In genomic region chr20:44552568-44552949, GRCh38 we compare ENCODE assay signal across 15 cellular contexts. TPM values are rescaled to one million over a fixed set of nuclear protein-coding genes. Genes with fewer than 3 reads are reported as not detected.
A peak's percentile ranks its signal among the peaks of the same experiment; 100 is the strongest.
DNase-seq lines count a peak whose midpoint lies in the region; ATAC-seq, FAIRE-seq and TF ChIP-seq lines count a peak whose summit lies in the region.
"Had no signal": no experiment of that assay in that cellular context is flagged by ENCODE, and none has a peak within 500 bp of the region (broad histone marks: within the 10 kb centered on the region; RNA-seq: fewer than 3 reads in every experiment).

No MANE protein-coding gene starts in this region.

- H4K20me1 ChIP-seq in HepG2 (ENCODE audit: insufficient read depth, low read length) (no peaks in the 10 kb centered on the region), K562 (replicated peaks; ENCODE audit: control insufficient read depth, insufficient read depth, low read length) (no peaks in the 10 kb centered on the region), MM.1S (ENCODE audit: insufficient read depth, low read length) (no peaks in the 10 kb centered on the region)
- H4K20me1 ChIP-seq: BLaER1 had no signal

- H3K4me2 ChIP-seq in HepG2 (ENCODE audit: low read depth, low read length), result peak overlapping the region; percentile 52
- H3K4me2 ChIP-seq in K562 (ENCODE audit: insufficient read depth, low read length), result peak overlapping the region; percentile 9; the same call in 1 of the 2 replicates
- H3K4me2 ChIP-seq in MM.1S (ENCODE audit: low read depth, low read length), result no peak overlapping the region
- H3K4me2 ChIP-seq: BLaER1 had no signal

- H3K4me1 Mint-ChIP-seq in nephron, result peaks cover 49% of the 10 kb centered on the region

- H3K79me2 ChIP-seq in HepG2 (ENCODE audit: insufficient read depth, low read length) (peaks cover 6% of the 10 kb centered on the region), K562 (ENCODE audit: control insufficient read depth, insufficient read depth, low read length) (no peaks in the 10 kb centered on the region), MM.1S (ENCODE audit: low read length) (no peaks in the 10 kb centered on the region)

- DNase-seq in HepG2 (ENCODE audit: low spot score) (no peak), right lobe of liver (no peak), K562 (ENCODE audit: extremely low read depth in 1 of 4, low spot score in 3 of 4) (no peak), vagina (ENCODE audit: extremely low spot score in 2 of 2) (no peak), MM.1S (no peak)
- DNase-seq in activated effector memory CD4-positive, alpha-beta T cell treated with anti-CD3 and anti-CD28 coated beads, Interleukin-2, amount 50 U/mL, for 16 hours, result no peak
- DNase-seq: activated CD4-positive, CD25-positive, alpha-beta regulatory T cell treated with anti-CD3 and anti-CD28 coated beads, Interleukin-2, amount 50 U/mL, for 72 hours; activated naive CD4-positive, alpha-beta T cell; cortex of kidney; NCI-H1694 had no signal

- H3K27ac ChIP-seq in HepG2 (ENCODE audit: extremely low read length, insufficient read depth, low read length) (peak overlapping the region; percentile 16), right lobe of liver (no peak overlapping the region), K562 (ENCODE audit: extremely low read depth, low read depth, low read length) (peak overlapping the region; percentile 14; the same call in 1 of the 3 replicates), vagina (peak overlapping the region; percentile 82), MM.1S (ENCODE audit: low read length) (no peak overlapping the region)
- H3K27ac ChIP-seq: BLaER1 had no signal

- H3K9me3 ChIP-seq in HepG2 (ENCODE audit: low read length) (no peaks in the 10 kb centered on the region), right lobe of liver (no peaks in the 10 kb centered on the region), K562 (replicated peaks; ENCODE audit: control insufficient read depth, insufficient read depth, low read depth, low read length) (no peaks in the 10 kb centered on the region), vagina (no peaks in the 10 kb centered on the region), MM.1S (replicated peaks; ENCODE audit: insufficient read depth, low read length) (no peaks in the 10 kb centered on the region)
- H3K9me3 ChIP-seq: BLaER1, HAP-1 had no signal

- no peak for TF ChIP-seq POLR2A in HepG2 (IDR thresholded peaks at IDR 0.05; ENCODE audit: insufficient read depth in 1 of 2, low read depth in 2 of 2, low read length in 2 of 2)
- no peak for TF ChIP-seq POLR2A in right lobe of liver (IDR thresholded peaks at IDR 0.05)
- TF ChIP-seq POLR2A in K562 (conservative IDR thresholded peaks at IDR 0.05), result no peak
- TF ChIP-seq POLR2A in vagina (IDR thresholded peaks at IDR 0.05), result no peak

- no peaks in the 10 kb centered on the region for H3K36me3 ChIP-seq in HepG2 (replicated peaks in 1 of 2; ENCODE audit: control insufficient read depth in 1 of 2, insufficient read depth in 2 of 2, low read length in 2 of 2)
- no peaks in the 10 kb centered on the region for H3K36me3 ChIP-seq in right lobe of liver
- no peaks in the 10 kb centered on the region for H3K36me3 ChIP-seq in K562 (ENCODE audit: control insufficient read depth, insufficient read depth, low read length)
- no peaks in the 10 kb centered on the region for H3K36me3 ChIP-seq in vagina
- H3K36me3 ChIP-seq in MM.1S (replicated peaks; ENCODE audit: insufficient read depth, low read length), result no peaks in the 10 kb centered on the region
- H3K36me3 ChIP-seq: BLaER1, HAP-1 had no signal

- TF ChIP-seq RAD21 in HepG2 (CRISPR knock-in tag; IDR thresholded peaks at IDR 0.05) (no peak), K562 (CRISPR knock-in tag; conservative IDR thresholded peaks at IDR 0.05 in 1 of 2, IDR thresholded peaks at IDR 0.05 in 1 of 2) (no peak)

- H3K27ac Mint-ChIP-seq in nephron, result peak overlapping the region; percentile 78 to 84 (median 78)

- peak overlapping the region; percentile 27; the same call in 1 of the 2 replicates for H3K9ac ChIP-seq in HepG2 (ENCODE audit: insufficient read depth, low read depth, low read length)
- no peak overlapping the region for H3K9ac ChIP-seq in K562 (ENCODE audit: insufficient read depth in 1 of 2, low read depth in 2 of 2, low read length in 2 of 2)
- no peak overlapping the region for H3K9ac ChIP-seq in MM.1S (ENCODE audit: low read length)
- H3K9ac ChIP-seq: BLaER1 had no signal

- ATAC-seq in HepG2 (no peak), right lobe of liver (no peak), K562 (no peak), HG02763 (IDR thresholded peaks at IDR 0.05; ENCODE audit: unreplicated experiment) (no peak)

- H3K9me2 ChIP-seq in MM.1S (replicated peaks; ENCODE audit: insufficient read depth, low read length), result no peaks in the 10 kb centered on the region

- POLR2A ChIA-PET in HepG2 (lab: Yijun Ruan, JAX) (no interaction called here), K562 (lab: Yijun Ruan, JAX) (no interaction called here)

- peak overlapping the region in 2 of 3 experiments; percentile 3 to 26 for H3K4me3 Mint-ChIP-seq in nephron

- TF ChIP-seq CTCF in HepG2 (CRISPR knock-in tag; IDR thresholded peaks at IDR 0.05) (no peak), right lobe of liver (IDR thresholded peaks at IDR 0.05) (no peak), K562 (IDR thresholded peaks at IDR 0.05 in 2 of 3, conservative IDR thresholded peaks at IDR 0.05 in 1 of 3; ENCODE audit: insufficient read depth in 2 of 3, low read depth in 1 of 3, low read length in 3 of 3) (no peak), nephron (IDR thresholded peaks at IDR 0.05; ENCODE audit: unreplicated experiment in 3 of 3) (no peak), vagina (IDR thresholded peaks at IDR 0.05) (no peak), MM.1S (IDR thresholded peaks at IDR 0.05; ENCODE audit: low read length) (no peak)

- CTCF ChIA-PET in HepG2 (lab: Yijun Ruan, JAX; ENCODE audit: low intra/inter-chr PET ratio, low total read pairs), result no interaction called here
- CTCF ChIA-PET in K562 (lab: Yijun Ruan, JAX; ENCODE audit: low intra/inter-chr PET ratio), result no interaction called here

- FAIRE-seq in HepG2 (lab: Jason Lieb, UNC) (no peak), K562 (lab: Jason Lieb, UNC) (no peak)
- FAIRE-seq: islet of Langerhans had no signal

- in situ Hi-C loops in HepG2 (cut with HindIII; ENCODE audit: extremely low pct_ligation_motif_present, low pct_unique_long_range_greater_than_20kb), result no loop called here
- in situ Hi-C loops in K562 (cut with MboI), result no loop called here

- no peaks in the 10 kb centered on the region for H3F3A ChIP-seq in MM.1S (ENCODE audit: insufficient read depth, low read length)

- no TSS peak for BruUV-seq in HepG2 (replicated peaks; lab: Mats Ljungman, UMichigan)
- no TSS peak for BruUV-seq in K562 (replicated peaks; lab: Mats Ljungman, UMichigan)

- H3K27me3 Mint-ChIP-seq in nephron (ENCODE audit: low read depth), result no peaks in the 10 kb centered on the region

- H3K36me3 Mint-ChIP-seq in nephron (ENCODE audit: low read depth), result no peaks in the 10 kb centered on the region

- 80% methylated on average over 3 of the region's 3 CpGs for WGBS in HepG2 (ENCODE audit: low lambda C conversion rate)
- 81% methylated on average over 3 of the region's 3 CpGs for WGBS in right lobe of liver (ENCODE audit: insufficient coverage, low coverage, low lambda C conversion rate, missing lambda C conversion rate)
- 12% methylated on average over 3 of the region's 3 CpGs for WGBS in K562 (ENCODE audit: insufficient coverage, low coverage, missing lambda C conversion rate)

- H3K4me1 ChIP-seq in HepG2 (ENCODE audit: insufficient read depth, low read length) (peaks cover 27% of the 10 kb centered on the region), right lobe of liver (no peaks in the 10 kb centered on the region), K562 (replicated peaks in 1 of 2; ENCODE audit: control insufficient read depth in 2 of 2, insufficient read depth in 2 of 2, low read length in 2 of 2) (peaks cover 9 to 31% of the 10 kb centered on the region in 2 experiments; a peak in 4 of 5 replicates), vagina (peaks cover 14% of the 10 kb centered on the region), MM.1S (ENCODE audit: low read length) (0 out of 2 replicates have a peak, but pooled peaks cover 7% of the 10 kb centered on the region)
- H3K4me1 ChIP-seq: BLaER1 had no signal

- H3K9me1 ChIP-seq in K562 (ENCODE audit: control insufficient read depth, insufficient read depth, low read length), result no peaks in the 10 kb centered on the region

- no peaks in the 10 kb centered on the region for H3K9me3 Mint-ChIP-seq in nephron

- H3K4me3 ChIP-seq in HepG2 (replicated peaks in 1 of 3; ENCODE audit: insufficient read depth in 1 of 3, low read depth in 2 of 3, low read length in 3 of 3), result no peak overlapping the region
- H3K4me3 ChIP-seq in right lobe of liver, result no peak overlapping the region
- no peak overlapping the region for H3K4me3 ChIP-seq in K562
- no peak overlapping the region for H3K4me3 ChIP-seq in vagina
- no peak overlapping the region for H3K4me3 ChIP-seq in MM.1S (ENCODE audit: low read length)
- H3K4me3 ChIP-seq: BLaER1, HAP-1 had no signal

- intact Hi-C loops in HepG2 (cut with micrococcal nuclease; ENCODE audit: unreplicated experiment), result no loop called here
- intact Hi-C loops in right lobe of liver (cut with DNase I), result no loop called here
- intact Hi-C loops in K562 (cut with micrococcal nuclease), result no loop called here
- intact Hi-C loops in vagina (cut with DNase I), result no loop called here

- TF ChIP-seq EP300 in HepG2 (IDR thresholded peaks at IDR 0.05; ENCODE audit: low read depth in 2 of 2, low read length in 2 of 2) (no peak), HepG2 (CRISPR knock-in tag; IDR thresholded peaks at IDR 0.05; ENCODE audit: borderline replicate concordance) (no peak), K562 (IDR thresholded peaks at IDR 0.05; ENCODE audit: low read length) (no peak)

- H2AFZ ChIP-seq in HepG2 (ENCODE audit: low read length) (no peak overlapping the region), K562 (ENCODE audit: low read depth, low read length) (no peak overlapping the region), MM.1S (ENCODE audit: low read length) (no peak overlapping the region)

- H3K27me3 ChIP-seq in HepG2 (ENCODE audit: control insufficient read depth in 1 of 2, insufficient read depth in 2 of 2, low read length in 2 of 2) (no peaks in the 10 kb centered on the region), right lobe of liver (no peaks in the 10 kb centered on the region), K562 (ENCODE audit: control insufficient read depth in 2 of 2, insufficient read depth in 2 of 2, low read length in 2 of 2) (no peaks in the 10 kb centered on the region), vagina (no peaks in the 10 kb centered on the region), MM.1S (replicated peaks; ENCODE audit: insufficient read depth, low read length) (no peaks in the 10 kb centered on the region)
- H3K27me3 ChIP-seq: BLaER1 had no signal

RNA-seq across cellular contexts. Expression of gene PKIG, which starts 29.8 kb away (rescaled TPM):
- 44.5 and 47.6 TPM in 2 replicates for total RNA-seq in HepG2 (2016; rRNA removed; fragmentation: Illumina TruSeq; extraction: Trizol)
- 153 and 165 TPM in 2 replicates for total RNA-seq in HepG2 (2016; cell fraction: cytosol; rRNA removed; fragmentation: Illumina TruSeq; extraction: Trizol; ENCODE audit: low read depth)
- 46.5 and 47.5 TPM in 2 replicates for total RNA-seq in HepG2 (2016; cell fraction: insoluble cytoplasmic fraction; rRNA removed; fragmentation: Illumina TruSeq; extraction: Trizol)
- total RNA-seq in HepG2 (2016; cell fraction: membrane; rRNA removed; fragmentation: Illumina TruSeq; extraction: Trizol), result 152 and 172 TPM in 2 replicates
- total RNA-seq in HepG2 (2016; cell fraction: nucleus; rRNA removed; fragmentation: Illumina TruSeq; extraction: Trizol), result 15.9 and 17.5 TPM in 2 replicates
- 30.8 and 31.0 TPM in 2 replicates for polyA plus RNA-seq in HepG2 (2011; rRNA removed)
- polyA plus RNA-seq in HepG2 (2011; cell fraction: cytosol; rRNA removed), result 38.5 and 44.2 TPM in 2 replicates
- 16.9 and 18.1 TPM in 2 replicates for polyA plus RNA-seq in HepG2 (2011; cell fraction: nucleus; rRNA removed)
- 31.8 and 34.8 TPM in 2 replicates for polyA plus RNA-seq in HepG2 (2012)
- polyA plus RNA-seq in HepG2 (2016; cell fraction: cytosol; fragmentation: Illumina TruSeq; extraction: Trizol; ENCODE audit: low read depth), result 204 and 234 TPM in 2 replicates
- 54.1 and 61.3 TPM in 2 replicates for polyA plus RNA-seq in HepG2 (2016; cell fraction: insoluble cytoplasmic fraction; fragmentation: Illumina TruSeq; extraction: Trizol; ENCODE audit: low read depth)
- polyA plus RNA-seq in HepG2 (2016; cell fraction: membrane; fragmentation: Illumina TruSeq; extraction: Trizol; ENCODE audit: low read depth), result 173 and 198 TPM in 2 replicates
- 31.1 and 35.7 TPM in 2 replicates for polyA plus RNA-seq in HepG2 (2016; cell fraction: nucleus; fragmentation: Illumina TruSeq; extraction: Trizol; ENCODE audit: insufficient read depth, low read depth)
- polyA minus RNA-seq in HepG2 (2011; rRNA and poly(A)+ RNA removed; ENCODE audit: low replicate concordance), result 5.9 and 22.6 TPM in 2 replicates
- 13.4 and 14.9 TPM in 2 replicates for polyA minus RNA-seq in HepG2 (2011; cell fraction: cytosol; rRNA and poly(A)+ RNA removed)
- 9.3 and 9.9 TPM in 2 replicates for polyA minus RNA-seq in HepG2 (2011; cell fraction: nucleus; rRNA and poly(A)+ RNA removed)
- 10 to 100 TPM; 11.7 to 31.7 (median 21.8) TPM for total RNA-seq in right lobe of liver
- 1.0 TPM in 1 of 2 replicates, not detected in the other for total RNA-seq in K562 (2011; cell fraction: chromatin; rRNA removed; ENCODE audit: low replicate concordance)
- total RNA-seq in K562 (2011; cell fraction: nucleolus; rRNA removed), result 0.83 and 0.92 TPM in 2 replicates
- 0.59 and 0.92 TPM in 2 replicates for total RNA-seq in K562 (2011; cell fraction: nucleoplasm; rRNA removed)
- 4.9 and 7.4 TPM in 2 replicates for total RNA-seq in K562 (2014; rRNA removed)
- 1.6 and 2.9 TPM in 2 replicates for total RNA-seq in K562 (2014; rRNA removed; fragmentation: Illumina TruSeq; extraction: Trizol)
- 5.0 and 6.1 TPM in 2 replicates for total RNA-seq in K562 (2015; rRNA removed; fragmentation: Illumina TruSeq; extraction: Trizol)
- 4.7 and 5.1 TPM in 2 replicates for total RNA-seq in K562 (2021)
- polyA plus RNA-seq in K562 (2011; rRNA removed), result 3.0 and 4.6 TPM in 2 replicates
- polyA plus RNA-seq in K562 (2011; cell fraction: cytosol; rRNA removed), result 6.9 and 7.3 TPM in 2 replicates
- 3.2 and 3.7 TPM in 2 replicates for polyA plus RNA-seq in K562 (2011; cell fraction: nucleus; rRNA removed)
- polyA plus RNA-seq in K562 (2012), result 6.9 and 7.4 TPM in 2 replicates
- 6.2 and 7.0 TPM in 2 replicates for polyA plus RNA-seq in K562 (2014; fragmentation: Illumina TruSeq; extraction: Trizol)
- polyA plus RNA-seq in K562 (2014; fragmentation: Nextera tagmentation; extraction: Ambion mirVana), result under 1 TPM; 0.13 to 0.74 TPM
- 5.7 and 7.6 TPM in 2 replicates for polyA plus RNA-seq in K562 (2014; rRNA removed)
- polyA minus RNA-seq in K562 (2011; rRNA and poly(A)+ RNA removed), result 1.9 and 2.4 TPM in 2 replicates
- 1.7 and 3.8 TPM in 2 replicates for polyA minus RNA-seq in K562 (2011; cell fraction: cytosol; rRNA and poly(A)+ RNA removed)
- polyA minus RNA-seq in K562 (2011; cell fraction: nucleus; rRNA and poly(A)+ RNA removed), result 0.44 and 0.81 TPM in 2 replicates
- total RNA-seq in vagina, result 146 TPM

RNA-seq across cellular contexts. Expression of gene SERINC3, which starts 30.7 kb away (rescaled TPM):
- total RNA-seq in HepG2 (2016; rRNA removed; fragmentation: Illumina TruSeq; extraction: Trizol) (53.5 and 82.0 TPM in 2 replicates), right lobe of liver (10 to 100 TPM; 42.2 to 77.5 (median 58.5) TPM), K562 (2014; rRNA removed) (24.7 and 26.4 TPM in 2 replicates), K562 (2014; rRNA removed; fragmentation: Illumina TruSeq; extraction: Trizol) (40.2 and 47.5 TPM in 2 replicates), K562 (2015; rRNA removed; fragmentation: Illumina TruSeq; extraction: Trizol) (32.5 and 34.7 TPM in 2 replicates), K562 (2021) (43.1 and 48.8 TPM in 2 replicates), vagina (77.3 TPM)
- total RNA-seq in HepG2 (2016; cell fraction: cytosol; rRNA removed; fragmentation: Illumina TruSeq; extraction: Trizol; ENCODE audit: low read depth), result 18.2 and 23.6 TPM in 2 replicates
- total RNA-seq in HepG2 (2016; cell fraction: insoluble cytoplasmic fraction; rRNA removed; fragmentation: Illumina TruSeq; extraction: Trizol), result 60.4 and 86.2 TPM in 2 replicates
- 40.1 and 41.9 TPM in 2 replicates for total RNA-seq in HepG2 (2016; cell fraction: membrane; rRNA removed; fragmentation: Illumina TruSeq; extraction: Trizol)
- 61.2 and 69.4 TPM in 2 replicates for total RNA-seq in HepG2 (2016; cell fraction: nucleus; rRNA removed; fragmentation: Illumina TruSeq; extraction: Trizol)
- polyA plus RNA-seq in HepG2 (2011; rRNA removed) (208 and 226 TPM in 2 replicates), K562 (2011; rRNA removed) (107 and 130 TPM in 2 replicates), K562 (2014; fragmentation: Illumina TruSeq; extraction: Trizol) (55.6 and 58.3 TPM in 2 replicates), K562 (2014; fragmentation: Nextera tagmentation; extraction: Ambion mirVana) (10 to 100 TPM; 73.1 to 93.2 TPM), K562 (2014; rRNA removed) (34.7 and 38.6 TPM in 2 replicates)
- polyA plus RNA-seq in HepG2 (2011; cell fraction: cytosol; rRNA removed), result 233 and 277 TPM in 2 replicates
- polyA plus RNA-seq in HepG2 (2011; cell fraction: nucleus; rRNA removed), result 99.3 and 112 TPM in 2 replicates
- polyA plus RNA-seq in HepG2 (2012), result 113 and 127 TPM in 2 replicates
- polyA plus RNA-seq in HepG2 (2016; cell fraction: cytosol; fragmentation: Illumina TruSeq; extraction: Trizol; ENCODE audit: low read depth), result 14.1 and 17.6 TPM in 2 replicates
- 45.2 and 48.0 TPM in 2 replicates for polyA plus RNA-seq in HepG2 (2016; cell fraction: insoluble cytoplasmic fraction; fragmentation: Illumina TruSeq; extraction: Trizol; ENCODE audit: low read depth)
- 24.9 and 28.0 TPM in 2 replicates for polyA plus RNA-seq in HepG2 (2016; cell fraction: membrane; fragmentation: Illumina TruSeq; extraction: Trizol; ENCODE audit: low read depth)
- 80.9 and 84.6 TPM in 2 replicates for polyA plus RNA-seq in HepG2 (2016; cell fraction: nucleus; fragmentation: Illumina TruSeq; extraction: Trizol; ENCODE audit: insufficient read depth, low read depth)
- 441 and 695 TPM in 2 replicates for polyA minus RNA-seq in HepG2 (2011; rRNA and poly(A)+ RNA removed; ENCODE audit: low replicate concordance)
- polyA minus RNA-seq in HepG2 (2011; cell fraction: cytosol; rRNA and poly(A)+ RNA removed), result 196 and 254 TPM in 2 replicates
- 98.0 and 139 TPM in 2 replicates for polyA minus RNA-seq in HepG2 (2011; cell fraction: nucleus; rRNA and poly(A)+ RNA removed)
- total RNA-seq in K562 (2011; cell fraction: chromatin; rRNA removed; ENCODE audit: low replicate concordance), result 69.8 and 104 TPM in 2 replicates
- 129 and 134 TPM in 2 replicates for total RNA-seq in K562 (2011; cell fraction: nucleolus; rRNA removed)
- 110 and 125 TPM in 2 replicates for total RNA-seq in K562 (2011; cell fraction: nucleoplasm; rRNA removed)
- 115 and 165 TPM in 2 replicates for polyA plus RNA-seq in K562 (2011; cell fraction: cytosol; rRNA removed)
- polyA plus RNA-seq in K562 (2011; cell fraction: nucleus; rRNA removed), result 76.3 and 79.4 TPM in 2 replicates
- 42.5 and 62.4 TPM in 2 replicates for polyA plus RNA-seq in K562 (2012)
- polyA minus RNA-seq in K562 (2011; rRNA and poly(A)+ RNA removed), result 202 and 263 TPM in 2 replicates
- 83.5 and 95.9 TPM in 2 replicates for polyA minus RNA-seq in K562 (2011; cell fraction: cytosol; rRNA and poly(A)+ RNA removed)
- 25.7 and 39.3 TPM in 2 replicates for polyA minus RNA-seq in K562 (2011; cell fraction: nucleus; rRNA and poly(A)+ RNA removed)

Comparison
In these comparisons a context has a peak if more than half of its experiments do, and no peak if none do; other contexts are left out.
1. H3K27ac ChIP-seq: peak in HepG2 (single experiment), K562 (single experiment) and vagina (single experiment); none in right lobe of liver (0 of 3) and MM.1S (single experiment).
2. Of the 241 proteins assayed by ChIP-seq in both HepG2 and K562: peak only in HepG2: none; only in K562: none; in both: ZKSCAN1; in neither: 240.